ENCODE assay signal across 8 cellular contexts in genomic region chr10:124688889-124689670, GRCh38. TPM values are rescaled to one million over a fixed set of nuclear protein-coding genes. Genes with fewer than 3 reads are reported as not detected.
DNase-seq lines count a peak whose midpoint lies in the region; ATAC-seq, FAIRE-seq and TF ChIP-seq lines count a peak whose summit lies in the region.

No MANE protein-coding gene starts in this region.

- peak overlapping the region; percentile 66 for H3K4me3 Mint-ChIP-seq in T-helper 1 cell treated with Interleukin-12 subunit alpha and Interleukin-12 subunit beta and Interleukin-4 antibody, amounts not matched to agents 30 μg/mL and 1 μg/mL, for 36 hours

- H3K4me1 ChIP-seq in GM23248 (ENCODE audit: insufficient read depth): no peaks in the 10 kb centered on the region

- H3K36me3 ChIP-seq in GM23248 (ENCODE audit: low read depth): no peaks in the 10 kb centered on the region

- TF ChIP-seq CTCF in epithelial cell of esophagus (IDR thresholded peaks at IDR 0.05; ENCODE audit: insufficient read depth, low read depth, low read length, missing control alignments): no peak

- peaks cover 4% of the 10 kb centered on the region for H3K27me3 Mint-ChIP-seq in T-helper 1 cell treated with Interleukin-12 subunit alpha and Interleukin-12 subunit beta and Interleukin-4 antibody, amounts not matched to agents 30 μg/mL and 1 μg/mL, for 36 hours (ENCODE audit: low read depth)

- H3K9ac ChIP-seq in GM23248: no peak overlapping the region

- 96% methylated on average over 12 of the region's 12 CpGs for WGBS in GM23248 (ENCODE audit: low coverage in 1 of 2, low lambda C conversion rate in 2 of 2, missing lambda C conversion rate in 2 of 2), 2 experiments

- H3K36me3 Mint-ChIP-seq in T-helper 1 cell treated with Interleukin-12 subunit alpha and Interleukin-12 subunit beta and Interleukin-4 antibody, amounts not matched to agents 30 μg/mL and 1 μg/mL, for 36 hours (ENCODE audit: low read depth): peaks cover 55% of the 10 kb centered on the region

- no peaks in the 10 kb centered on the region for H3K9me2 ChIP-seq in GM23248 (ENCODE audit: insufficient read depth)

- in situ Hi-C loops in GM23248 (cut with MboI): no loop called here

- H3K27me3 ChIP-seq in GM23248 (replicated peaks; ENCODE audit: insufficient read depth): no peaks in the 10 kb centered on the region

- H3K4me3 ChIP-seq in epithelial cell of esophagus (ENCODE audit: low read length): no peak overlapping the region
- H3K4me3 ChIP-seq in GM23248: no peak overlapping the region

- no peaks in the 10 kb centered on the region for H3K79me2 ChIP-seq in GM23248 (ENCODE audit: insufficient read depth)

- H3K9me3 Mint-ChIP-seq in T-helper 1 cell treated with Interleukin-12 subunit alpha and Interleukin-12 subunit beta and Interleukin-4 antibody, amounts not matched to agents 30 μg/mL and 1 μg/mL, for 36 hours: no peaks in the 10 kb centered on the region

- H3K27ac ChIP-seq in GM23248: no peak overlapping the region

- H4K20me1 ChIP-seq in GM23248 (ENCODE audit: insufficient read depth): no peaks in the 10 kb centered on the region

- H3K27ac Mint-ChIP-seq in T-helper 1 cell treated with Interleukin-12 subunit alpha and Interleukin-12 subunit beta and Interleukin-4 antibody, amounts not matched to agents 30 μg/mL and 1 μg/mL, for 36 hours: peak overlapping the region; percentile 98

- H3K4me2 ChIP-seq in GM23248 (ENCODE audit: unreplicated experiment): no peak overlapping the region

- peak; percentile 86 for ATAC-seq in GM21737 (IDR thresholded peaks at IDR 0.05; ENCODE audit: unreplicated experiment)

- no peak for DNase-seq in GM12891 (ENCODE audit: insufficient read length, low spot score)
- DNase-seq in epithelial cell of esophagus (ENCODE audit: low read depth): peak; percentile 82
- DNase-seq in stimulated activated CD8-positive, alpha-beta memory T cell treated with anti-CD3 and anti-CD28 coated beads, Interleukin-4, amount 100 ng/mL, for 48 hours: peak; percentile 77
- DNase-seq in KG1 (lab: John Stamatoyannopoulos, UW): no peak
- DNase-seq in GM23248: no peak
- DNase-seq in SHP77 treated with DMSO at 0.1 percent for 48 hours (lab: John Stamatoyannopoulos, UW): no peak

- no peak for TF ChIP-seq POLR2A in GM12891 (IDR thresholded peaks at IDR 0.05; ENCODE audit: low read depth, low read length)

- no peak overlapping the region for H2AFZ ChIP-seq in GM23248

- H3K4me1 Mint-ChIP-seq in T-helper 1 cell treated with Interleukin-12 subunit alpha and Interleukin-12 subunit beta and Interleukin-4 antibody, amounts not matched to agents 30 μg/mL and 1 μg/mL, for 36 hours (ENCODE audit: low read depth): peaks cover 62% of the 10 kb centered on the region

- FAIRE-seq in GM12891 (lab: Jason Lieb, UNC): peak; percentile 95

- H3K9me3 ChIP-seq in GM23248 (ENCODE audit: low read depth): no peaks in the 10 kb centered on the region

- H3F3A ChIP-seq in GM23248 (ENCODE audit: insufficient read depth): no peaks in the 10 kb centered on the region

TF ChIP-seq in GM12891, 5 proteins besides CTCF, POLR2A, EP300 and RAD21:
- no peak for TF ChIP-seq TAF1 (IDR thresholded peaks at IDR 0.05; ENCODE audit: low read depth, low read length)
- peak; percentile 59; the same call in 1 of the 2 replicates for TF ChIP-seq POU2F2 (IDR thresholded peaks at IDR 0.05; ENCODE audit: low read depth, low read length)
- no peak for TF ChIP-seq PAX5 (IDR thresholded peaks at IDR 0.05; ENCODE audit: insufficient read depth, low read length, severe bottlenecking)
- TF ChIP-seq POLR2AphosphoS5 (IDR thresholded peaks at IDR 0.05; ENCODE audit: low read depth, low read length): no peak
- no peak for TF ChIP-seq SPI1 (IDR thresholded peaks at IDR 0.05; ENCODE audit: low read depth, low read length)
TF ChIP-seq in GM12891: peak in this region for 1.

RNA-seq across cellular contexts. Expression of gene FAM53B, which starts 55.1 kb away (rescaled TPM):
- 8.0 TPM for polyA plus RNA-seq in GM12891 (2012; ENCODE audit: low read depth, missing spikeins)
- 10.1 TPM in 2 replicates for total RNA-seq in GM23248 (2014; rRNA removed; shearing (Covaris generic))
- polyA plus RNA-seq in GM23248 (2016; fragmentation: Nextera tagmentation; extraction: Ambion mirVana): 2.1 and 2.7 TPM in 2 replicates

Comparison
In these comparisons a context has a peak if more than half of its experiments do, and no peak if none do; other contexts are left out.
1. DNase-seq: peak in epithelial cell of esophagus (single experiment) and stimulated activated CD8-positive, alpha-beta memory T cell treated with anti-CD3 and anti-CD28 coated beads, Interleukin-4, amount 100 ng/mL, for 48 hours (single experiment); none in GM12891 (single experiment), KG1 (single experiment), GM23248 (single experiment) and SHP77 treated with DMSO at 0.1 percent for 48 hours (single experiment).